16 cellular contexts compared by ENCODE assay signal in genomic region chr15:45091581-45091980, GRCh38. TPM values are rescaled to one million over a fixed set of nuclear protein-coding genes. Genes with fewer than 3 reads are reported as not detected.
DNase-seq lines count a peak whose midpoint lies in the region; ATAC-seq and TF ChIP-seq lines count a peak whose summit lies in the region.
"Had no signal": no experiment of that assay in that cellular context is flagged by ENCODE, and none has a peak within 500 bp of the region (broad histone marks: within the 10 kb centered on the region; RNA-seq: fewer than 3 reads in every experiment).

No MANE protein-coding gene starts in this region.

- 48 to 61% methylated on average over 2 of the region's 2 CpGs for WGBS in heart right ventricle, 2 donors

- intact Hi-C loops in heart right ventricle (cut with DNase I) (no loop called here), CD14-positive monocyte (cut with micrococcal nuclease) (no loop called here)

- H3K9me3 ChIP-seq in RWPE2 (ENCODE audit: severe bottlenecking) (no peaks in the 10 kb centered on the region), heart right ventricle (no peaks in the 10 kb centered on the region), HAP-1 (no peaks in the 10 kb centered on the region)
- H3K9me3 ChIP-seq: BE2C had no signal

- peaks cover 2% of the 10 kb centered on the region for H3K4me1 Mint-ChIP-seq in CD14-positive monocyte

- H3K27ac Mint-ChIP-seq in CD14-positive monocyte = no peak overlapping the region
- H3K27ac Mint-ChIP-seq: CD8-positive, alpha-beta T cell had no signal

- H3K36me3 Mint-ChIP-seq in CD14-positive monocyte = no peaks in the 10 kb centered on the region
- H3K36me3 Mint-ChIP-seq: CD8-positive, alpha-beta T cell had no signal

- H3K27me3 ChIP-seq in RWPE2 (ENCODE audit: insufficient read depth, poor library complexity, severe bottlenecking) (peaks cover 7% of the 10 kb centered on the region), heart right ventricle (peaks cover 0 to 12% (median 0%) of the 10 kb centered on the region in 7 donors), HAP-1 (ENCODE audit: low read depth) (peaks cover 12% of the 10 kb centered on the region)
- H3K27me3 ChIP-seq: BE2C had no signal

- H3K36me3 ChIP-seq in RWPE2 (ENCODE audit: low read depth) = no peaks in the 10 kb centered on the region
- H3K36me3 ChIP-seq in heart right ventricle = no peaks in the 10 kb centered on the region
- H3K36me3 ChIP-seq in HAP-1 (replicated peaks) = no peaks in the 10 kb centered on the region
- H3K36me3 ChIP-seq: BE2C had no signal

- ATAC-seq in RWPE2 (ENCODE audit: low read depth) (peak; percentile 4; the same call in 1 of the 3 replicates), heart right ventricle (peak; percentile 57 to 97 (median 88)), HG03521 (IDR thresholded peaks at IDR 0.05; ENCODE audit: unreplicated experiment) (no peak)
- ATAC-seq: CD8-positive, alpha-beta T cell had no signal

- H3K27me3 Mint-ChIP-seq in CD14-positive monocyte (ENCODE audit: low read depth in 3 of 3) = peaks cover 0 to 9% (median 3%) of the 10 kb centered on the region in 3 donors

- no peak overlapping the region for H3K4me3 Mint-ChIP-seq in CD14-positive monocyte
- H3K4me3 Mint-ChIP-seq: CD8-positive, alpha-beta T cell had no signal

- TF ChIP-seq CTCF in AG10803 (conservative IDR thresholded peaks at IDR 0.05; ENCODE audit: low read length) = no peak
- TF ChIP-seq CTCF in RWPE2 (IDR thresholded peaks at IDR 0.05; ENCODE audit: poor library complexity, severe bottlenecking) = no peak
- TF ChIP-seq CTCF in heart right ventricle (IDR thresholded peaks at IDR 0.05) = no peak
- no peak for TF ChIP-seq CTCF in CD14-positive monocyte (IDR thresholded peaks at IDR 0.05)

- no peak overlapping the region for H3K27ac ChIP-seq in RWPE2 (ENCODE audit: poor library complexity, severe bottlenecking)
- H3K27ac ChIP-seq in heart right ventricle = no peak overlapping the region
- H3K27ac ChIP-seq: SK-N-MC had no signal

- no peaks in the 10 kb centered on the region for H3K4me1 ChIP-seq in RWPE2 (ENCODE audit: insufficient read depth, poor library complexity, severe bottlenecking)
- H3K4me1 ChIP-seq in heart right ventricle = peaks cover 0 to 4% (median 0%) of the 10 kb centered on the region in 9 donors
- no peaks in the 10 kb centered on the region for H3K4me1 ChIP-seq in HAP-1

- H3K9me3 Mint-ChIP-seq in CD14-positive monocyte = no peaks in the 10 kb centered on the region
- H3K9me3 Mint-ChIP-seq: CD8-positive, alpha-beta T cell had no signal

- in situ Hi-C loops in HAP-1 (cut with MboI; ENCODE audit: low sequenced_read_pairs) = no loop called here

- H3K4me3 ChIP-seq in AG10803 (ENCODE audit: low read length) = no peak overlapping the region
- H3K4me3 ChIP-seq in RWPE2 (ENCODE audit: severe bottlenecking) = no peak overlapping the region
- H3K4me3 ChIP-seq in heart right ventricle = no peak overlapping the region
- no peak overlapping the region for H3K4me3 ChIP-seq in HAP-1
- H3K4me3 ChIP-seq: SK-N-MC had no signal

- peak; percentile 43 for DNase-seq in AG10803 (ENCODE audit: low read depth)
- peak; percentile 28 for DNase-seq in RWPE2 (ENCODE audit: low spot score)
- DNase-seq in heart right ventricle = peak; percentile 42 to 54
- peak; percentile 17 for DNase-seq in myocyte (ENCODE audit: low read depth)
- no peak for DNase-seq in glomerular visceral epithelial cell (ENCODE audit: extremely low spot score)
- DNase-seq in CD14-positive monocyte (ENCODE audit: low spot score) = no peak
- no peak for DNase-seq in HAP-1 (ENCODE audit: low spot score in 2 of 2)
- DNase-seq: BE2C; CD8-positive, alpha-beta T cell; GF-D8; NCI-H226; NCI-H526 had no signal

RNA-seq across cellular contexts. Expression of gene DUOX2, which starts 22.4 kb away (rescaled TPM):
- total RNA-seq in heart right ventricle (under 1 TPM in 9 of 10 donors, not detected in 1; 0.05 to 0.49 (median 0.15) TPM), myocyte (not detected in 2 replicates)
- polyA plus RNA-seq in heart right ventricle (under 1 TPM; 0.03 to 0.73 TPM), CD14-positive monocyte (not detected)
- polyA plus RNA-seq in myocyte (2012) = 0.03 TPM

RNA-seq across cellular contexts. Expression of gene DUOXA2, which starts 22.5 kb away (rescaled TPM):
- not detected for total RNA-seq in heart right ventricle
- polyA plus RNA-seq in heart right ventricle = not detected
- total RNA-seq in myocyte = not detected in 2 replicates
- not detected for polyA plus RNA-seq in myocyte (2012)
- polyA plus RNA-seq in CD14-positive monocyte = not detected
- total RNA-seq: A673; CD8-positive, alpha-beta T cell; OCI-LY7 had no signal

RNA-seq across cellular contexts. Expression of gene DUOXA1, which starts 38.1 kb away (rescaled TPM):
- total RNA-seq in heart right ventricle = 1 to 10 TPM in 1 of 10 donors, under 1 TPM in 8, not detected in 1; 0.11 to 1.3 (median 0.47) TPM
- 1 to 10 TPM in 1 of 2 donors, under 1 TPM in 1; 0.16 to 1.3 TPM for polyA plus RNA-seq in heart right ventricle
- not detected in 2 replicates for total RNA-seq in myocyte
- polyA plus RNA-seq in myocyte (2012) = 0.20 TPM
- polyA plus RNA-seq in CD14-positive monocyte = not detected
- total RNA-seq: CD8-positive, alpha-beta T cell; OCI-LY7 had no signal

RNA-seq across cellular contexts. Expression of gene DUOX1, which starts 38.2 kb away (rescaled TPM):
- total RNA-seq in heart right ventricle = under 1 TPM in 9 of 10 donors, not detected in 1; 0.17 to 0.99 (median 0.61) TPM
- polyA plus RNA-seq in heart right ventricle = under 1 TPM; 0.14 to 0.80 TPM
- total RNA-seq in myocyte = not detected in 2 replicates
- 2.1 TPM for polyA plus RNA-seq in myocyte (2012)
- polyA plus RNA-seq in CD14-positive monocyte = under 1 TPM in 1 of 2 donors, not detected in 1; 0.22 TPM
- total RNA-seq: CD8-positive, alpha-beta T cell; OCI-LY7 had no signal

Comparison
In these comparisons a context has a peak if more than half of its experiments do, and no peak if none do; other contexts are left out.
1. DNase-seq: peak in AG10803 (single experiment), RWPE2 (single experiment), heart right ventricle (2 of 2) and myocyte (single experiment); none in glomerular visceral epithelial cell (single experiment), CD14-positive monocyte (single experiment) and HAP-1 (0 of 2).